In the genomic region with DNA sequence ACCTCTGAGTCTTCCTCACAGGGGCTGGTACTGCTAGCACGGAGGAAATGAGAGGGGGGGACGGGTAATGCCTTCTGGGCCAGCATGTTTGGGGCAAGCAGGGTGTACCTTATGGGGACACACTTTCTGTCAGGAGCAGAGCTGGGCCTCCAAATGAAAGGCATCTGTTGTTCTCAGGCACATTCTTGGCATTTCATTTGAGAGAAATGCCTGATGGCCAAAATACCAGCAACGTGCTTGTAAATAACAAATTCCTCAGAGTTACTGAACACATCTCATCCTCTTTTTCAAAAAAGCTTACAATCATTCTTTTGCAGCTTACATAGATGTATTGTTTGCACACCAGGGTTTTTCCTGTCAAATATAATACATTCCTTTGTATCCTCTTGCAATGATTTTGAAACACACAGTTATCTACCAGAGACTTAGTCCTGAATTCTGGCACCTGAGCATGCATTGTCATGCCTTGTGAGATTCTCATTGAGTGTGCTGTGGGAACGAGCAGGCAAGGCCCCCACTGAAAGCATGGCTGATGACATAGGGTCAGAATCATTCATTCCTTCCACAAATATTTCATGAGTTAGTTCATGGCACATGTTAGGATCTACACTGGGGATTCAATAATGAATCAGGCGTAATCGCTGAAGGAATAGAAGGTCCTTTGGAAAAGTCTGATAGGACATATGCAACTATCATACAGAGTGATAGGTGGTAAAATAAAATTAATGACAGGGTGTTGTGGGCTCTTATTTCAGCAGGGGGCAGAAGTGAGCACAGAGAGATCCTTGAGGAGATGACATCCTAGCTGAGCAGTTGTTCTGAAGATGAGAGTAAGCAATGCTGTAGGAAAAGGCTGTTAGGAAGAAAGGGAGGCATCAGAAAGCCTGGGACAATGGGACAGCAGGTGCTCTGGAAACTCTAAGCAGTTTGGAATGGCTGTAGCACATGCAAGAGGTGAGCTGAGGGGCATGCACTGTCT, we compare ENCODE assay signal across 9 cellular contexts.
DNase-seq lines count a peak whose midpoint lies in the region; ATAC-seq and TF ChIP-seq lines count a peak whose summit lies in the region.
"Had no signal": no experiment of that assay in that cellular context is flagged by ENCODE, and none has a peak within 500 bp of the region (broad histone marks: within the 10 kb centered on the region; RNA-seq: fewer than 3 reads in every experiment).

No MANE protein-coding gene starts in this region.

- no peaks in the 10 kb centered on the region for H3K36me3 ChIP-seq in GM23338 (ENCODE audit: insufficient read depth)
- H3K36me3 ChIP-seq: ovary had no signal

- DNase-seq in AG04449 (ENCODE audit: low read depth, low spot score) (peak; percentile 31), GM23338 (ENCODE audit: low spot score) (peak; percentile 74), inferior parietal cortex (ENCODE audit: extremely low spot score) (peak; percentile 29), NCI-H1694 treated with DMSO at 0.1 percent for 48 hours (lab: John Stamatoyannopoulos, UW) (no peak), cortex of kidney (lab: John Stamatoyannopoulos, UW) (no peak), glomerular visceral epithelial cell (ENCODE audit: extremely low spot score) (no peak), NK-92 (lab: John Stamatoyannopoulos, UW; ENCODE audit: unreplicated experiment) (no peak)

- no peak overlapping the region for H3K4me3 ChIP-seq in AG04449 (ENCODE audit: low read depth, low read length)
- H3K4me3 ChIP-seq in GM23338: no peak overlapping the region
- no peak overlapping the region for H3K4me3 ChIP-seq in WI38 (ENCODE audit: low read depth, low read length)
- H3K4me3 ChIP-seq: ovary had no signal

- no peak overlapping the region for H3K4me3 Mint-ChIP-seq in GM23338

- peaks cover 2% of the 10 kb centered on the region for H3K27me3 Mint-ChIP-seq in GM23338 (ENCODE audit: insufficient read depth, low read depth, poor library complexity)

- POLR2A ChIA-PET in AG04449 (lab: Yijun Ruan, JAX): no interaction called here

- H3K9me2 ChIP-seq in GM23338 (ENCODE audit: insufficient read depth): peaks cover 3% of the 10 kb centered on the region; the same call in 1 of the 2 replicates

- no peaks in the 10 kb centered on the region for H3K79me2 ChIP-seq in GM23338 (replicated peaks; ENCODE audit: insufficient read depth)

- peaks cover 3% of the 10 kb centered on the region; the same call in 2 of the 3 replicates for H3K36me3 Mint-ChIP-seq in GM23338 (ENCODE audit: low read depth)

- peak; percentile 80 for ATAC-seq in GM23338

- H3K4me1 ChIP-seq in GM23338 (ENCODE audit: insufficient read depth): peaks cover 6% of the 10 kb centered on the region

- TF ChIP-seq CTCF in AG04449 (IDR thresholded peaks at IDR 0.05; ENCODE audit: insufficient read depth, low read length, missing control alignments): peak; percentile 27
- TF ChIP-seq CTCF in GM23338 (conservative IDR thresholded peaks at IDR 0.05; ENCODE audit: low read depth in 2 of 2): peak; percentile 66 to 74
- 0 out of 2 replicates have a peak, but pooled peaks have one; percentile 13 for TF ChIP-seq CTCF in WI38 (IDR thresholded peaks at IDR 0.05; ENCODE audit: low read depth, low read length)

- no peak overlapping the region for H3K4me2 ChIP-seq in GM23338

- CTCF ChIA-PET in AG04449 (lab: Yijun Ruan, JAX): interaction anchor here (0.9 to 3.9 kb wide), 7 partner anchors 13 to 722 kb away, joined by 3 to 17 read pairs (median 6); no protein-coding TSS in a partner anchor

- H3K27ac Mint-ChIP-seq in GM23338: 0 out of 2 replicates have a peak overlapping the region, but pooled peaks have one; percentile 16

- H2AFZ ChIP-seq in GM23338: no peak overlapping the region

- no peaks in the 10 kb centered on the region for H4K20me1 ChIP-seq in GM23338 (replicated peaks; ENCODE audit: insufficient read depth)

- H3K27ac ChIP-seq in GM23338 (ENCODE audit: low read depth): peak overlapping the region; percentile 3
- H3K27ac ChIP-seq: ovary had no signal

- peaks cover 25% of the 10 kb centered on the region for H3K4me1 Mint-ChIP-seq in GM23338

- peaks cover 3% of the 10 kb centered on the region; the same call in 2 of the 3 replicates for H3K9me3 Mint-ChIP-seq in GM23338

- no peaks in the 10 kb centered on the region for H3K27me3 ChIP-seq in GM23338 (ENCODE audit: insufficient read depth)
- H3K27me3 ChIP-seq: ovary had no signal

- H3F3A ChIP-seq in GM23338 (replicated peaks; ENCODE audit: low read depth): no peaks in the 10 kb centered on the region

TF ChIP-seq in GM23338, 12 proteins besides CTCF, POLR2A, EP300 and RAD21:
- no peak for TF ChIP-seq POLR2AphosphoS5 (IDR thresholded peaks at IDR 0.05; ENCODE audit: low read depth)
- TF ChIP-seq ZNF114 (CRISPR knock-in tag; IDR thresholded peaks at IDR 0.05): no peak
- TF ChIP-seq ZNF331 (CRISPR knock-in tag; IDR thresholded peaks at IDR 0.05; ENCODE audit: low read depth): no peak
- no peak for TF ChIP-seq NANOG (IDR thresholded peaks at IDR 0.05; ENCODE audit: borderline replicate concordance)

Comparison
In these comparisons a context has a peak if more than half of its experiments do, and no peak if none do; other contexts are left out.
1. DNase-seq: peak in AG04449 (single experiment), GM23338 (single experiment) and inferior parietal cortex (single experiment); none in NCI-H1694 treated with DMSO at 0.1 percent for 48 hours (single experiment), cortex of kidney (single experiment), glomerular visceral epithelial cell (single experiment) and NK-92 (single experiment).
2. CTCF ChIP-seq: peak in every context shown above with its lines; median percentile 70 in GM23338; 27 in AG04449; 13 in WI38.